1 cellular context compared by ENCODE assay signal in the genomic region with DNA sequence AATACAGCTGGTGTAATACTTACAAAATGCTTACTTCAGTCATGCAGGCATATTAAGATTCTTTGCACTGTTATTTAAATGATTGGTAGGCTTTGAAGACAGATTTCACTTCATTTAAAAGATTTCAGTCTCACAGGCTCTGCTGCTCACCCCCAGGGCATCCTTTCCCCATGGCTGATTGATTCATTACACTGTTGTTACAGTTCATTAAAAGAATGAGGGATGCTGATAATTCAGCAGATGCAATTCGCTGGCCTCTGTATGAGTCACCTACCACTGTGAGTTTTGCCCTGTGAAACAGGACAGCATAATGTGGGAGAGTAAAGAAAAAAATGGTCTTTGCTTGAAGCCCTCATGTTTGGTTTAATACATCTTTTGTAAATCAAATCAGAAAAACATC.
TF ChIP-seq lines count a peak whose summit lies in the region.

No MANE protein-coding gene starts in this region.

TF ChIP-seq in SK-N-SH, 30 proteins besides CTCF, POLR2A, EP300 and RAD21 (continued from another document):
- TF ChIP-seq IRF3 (IDR thresholded peaks at IDR 0.05; ENCODE audit: low read depth, low read length) (no peak), FOXJ3 (CRISPR knock-in tag; IDR thresholded peaks at IDR 0.05) (peak; percentile 75), TCF12 (IDR thresholded peaks at IDR 0.05) (0 out of 2 replicates have a peak, but pooled peaks have one; percentile 4), PBX3 (IDR thresholded peaks at IDR 0.05) (no peak), GATA2 (CRISPR knock-in tag; IDR thresholded peaks at IDR 0.05) (peak; percentile 80), POLR2AphosphoS5 (IDR thresholded peaks at IDR 0.05; ENCODE audit: low read depth, low read length) (no peak), SIN3A (IDR thresholded peaks at IDR 0.05; ENCODE audit: borderline replicate concordance, low read depth, low read length) (no peak), FOSL2 (IDR thresholded peaks at IDR 0.05; ENCODE audit: borderline replicate concordance, low read depth) (no peak), JUND (IDR thresholded peaks at IDR 0.05) (no peak), SMC3 (IDR thresholded peaks at IDR 0.05; ENCODE audit: low read depth, low read length) (no peak), YY1 (IDR thresholded peaks at IDR 0.05; ENCODE audit: low read depth) (no peak), EZH2phosphoT487 (IDR thresholded peaks at IDR 0.05; ENCODE audit: borderline replicate concordance, low read depth) (no peak), GABPA (IDR thresholded peaks at IDR 0.05; ENCODE audit: low read depth) (no peak), MXI1 (IDR thresholded peaks at IDR 0.05; ENCODE audit: low read depth, low read length) (no peak), REST (IDR thresholded peaks at IDR 0.05; ENCODE audit: low read depth, low read length) (no peak), RFX5 (IDR thresholded peaks at IDR 0.05; ENCODE audit: low read length) (no peak), TAF1 (IDR thresholded peaks at IDR 0.05; ENCODE audit: borderline replicate concordance, low read depth, low read length) (no peak), RCOR1 (IDR thresholded peaks at IDR 0.05; ENCODE audit: low read length) (peak; percentile 66), CHD2 (IDR thresholded peaks at IDR 0.05; ENCODE audit: low read length, partially characterized antibody) (peak; percentile 45), NFIC (IDR thresholded peaks at IDR 0.05; ENCODE audit: borderline replicate concordance) (no peak), TEAD4 (IDR thresholded peaks at IDR 0.05; ENCODE audit: borderline replicate concordance, insufficient read depth) (no peak)
